In the genomic region with DNA sequence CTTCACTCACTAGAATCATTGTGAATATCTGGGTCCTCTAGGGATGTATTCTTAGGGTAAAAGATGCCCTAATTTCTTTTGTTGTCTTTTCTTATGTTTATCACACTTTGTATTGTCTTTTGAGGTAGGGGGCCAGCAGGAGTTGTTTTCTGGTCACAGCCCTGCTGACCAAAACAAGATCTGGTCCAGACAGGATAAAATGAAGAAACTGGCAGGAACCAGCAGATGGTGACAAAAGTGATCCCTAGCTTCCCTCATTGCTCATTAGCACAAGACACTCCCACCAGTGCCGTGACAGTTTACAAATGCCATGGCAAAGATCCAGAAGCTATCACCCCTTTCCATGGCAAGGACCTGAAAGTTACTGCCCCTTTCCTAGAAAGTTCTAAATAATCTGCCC, we compare ENCODE assay signal across 18 cellular contexts.
"Had no signal": no experiment of that assay in that cellular context is flagged by ENCODE, and none has a peak within 500 bp of the region (broad histone marks: within the 10 kb centered on the region; RNA-seq: fewer than 3 reads in every experiment).

No MANE protein-coding gene starts in this region.

- H3K4me1 Mint-ChIP-seq: immature natural killer cell, neural progenitor cell had no signal

- H3K27me3 Mint-ChIP-seq: natural killer cell treated with Interleukin-12 subunit alpha and Interleukin-12 subunit beta and Interleukin-15 and Interleukin-18, amount 100 ng/mL, for 72 hours had no signal

- H3K27ac Mint-ChIP-seq: endodermal cell; immature natural killer cell; natural killer cell treated with Interleukin-12 subunit alpha and Interleukin-12 subunit beta and Interleukin-15 and Interleukin-18, amount 100 ng/mL, for 72 hours; neural progenitor cell had no signal

- H3K4me3 Mint-ChIP-seq: endodermal cell; immature natural killer cell; natural killer cell treated with Interleukin-12 subunit alpha and Interleukin-12 subunit beta and Interleukin-15 and Interleukin-18, amount 100 ng/mL, for 72 hours; neural progenitor cell had no signal

- H3K9me3 Mint-ChIP-seq: endodermal cell, neural progenitor cell had no signal

- DNase-seq: effector CD4-positive, alpha-beta T cell; endodermal cell; foreskin melanocyte; heart left ventricle; hypothalamus; immature natural killer cell; left ventricle myocardium inferior; lower lobe of right lung; mesenchymal stem cell; midbrain; nucleus accumbens; ovary; right cardiac atrium; small intestine; stimulated activated CD4-positive, alpha-beta T cell treated with anti-CD3 and anti-CD28 coated beads, Interleukin-12 subunit alpha, Interleukin-12 subunit beta, amount 100 ng/mL, for 4 hours; stimulated activated naive CD4-positive, alpha-beta T cell treated with Interleukin-2 at 50 U/mL for 16 hours had no signal

- H3K36me3 Mint-ChIP-seq: immature natural killer cell; natural killer cell treated with Interleukin-12 subunit alpha and Interleukin-12 subunit beta and Interleukin-15 and Interleukin-18, amount 100 ng/mL, for 72 hours; neural progenitor cell had no signal
